ENCODE assay signal across 1 cellular context in the genomic region with DNA sequence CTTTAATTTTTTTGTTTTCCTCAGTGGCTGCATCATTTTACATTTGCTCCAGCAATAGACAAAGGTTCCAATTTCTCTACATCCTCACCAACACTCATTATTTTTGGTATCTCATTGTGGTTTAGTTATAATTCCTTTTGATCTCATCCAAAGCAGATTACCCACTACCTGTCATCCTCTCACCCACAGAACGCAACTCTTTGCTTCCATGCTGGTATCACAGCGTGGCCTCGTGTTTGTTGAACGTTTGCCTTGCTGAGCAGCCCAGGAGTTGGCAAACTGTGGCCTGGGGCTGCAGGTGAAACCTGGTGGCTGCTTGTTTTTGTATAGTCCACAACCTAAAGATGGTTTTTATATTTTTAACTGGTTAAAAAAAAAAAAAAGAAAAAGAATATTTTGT.
TF ChIP-seq lines count a peak whose summit lies in the region.

No MANE protein-coding gene starts in this region.

TF ChIP-seq in IMR-90, 13 proteins besides CTCF, POLR2A, EP300 and RAD21:
- no peak for TF ChIP-seq RCOR1 (IDR thresholded peaks at IDR 0.05; ENCODE audit: insufficient replicate concordance, low read length)
- TF ChIP-seq MAFK (IDR thresholded peaks at IDR 0.05; ENCODE audit: low read depth, low read length), result no peak
- TF ChIP-seq MXI1 (IDR thresholded peaks at IDR 0.05; ENCODE audit: borderline replicate concordance, low read depth, low read length), result no peak
- no peak for TF ChIP-seq CEBPB (IDR thresholded peaks at IDR 0.05; ENCODE audit: low read depth, low read length)
- TF ChIP-seq, protein P1, sequence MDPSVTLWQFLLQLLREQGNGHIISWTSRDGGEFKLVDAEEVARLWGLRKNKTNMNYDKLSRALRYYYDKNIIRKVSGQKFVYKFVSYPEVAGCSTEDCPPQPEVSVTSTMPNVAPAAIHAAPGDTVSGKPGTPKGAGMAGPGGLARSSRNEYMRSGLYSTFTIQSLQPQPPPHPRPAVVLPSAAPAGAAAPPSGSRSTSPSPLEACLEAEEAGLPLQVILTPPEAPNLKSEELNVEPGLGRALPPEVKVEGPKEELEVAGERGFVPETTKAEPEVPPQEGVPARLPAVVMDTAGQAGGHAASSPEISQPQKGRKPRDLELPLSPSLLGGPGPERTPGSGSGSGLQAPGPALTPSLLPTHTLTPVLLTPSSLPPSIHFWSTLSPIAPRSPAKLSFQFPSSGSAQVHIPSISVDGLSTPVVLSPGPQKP (IDR thresholded peaks at IDR 0.05; ENCODE audit: borderline replicate concordance, low read depth, low read length), result no peak
- TF ChIP-seq CHD1 (IDR thresholded peaks at IDR 0.05; ENCODE audit: low read depth, low read length), result no peak
- no peak for TF ChIP-seq BHLHE40 (IDR thresholded peaks at IDR 0.05; ENCODE audit: low read depth, low read length)
- TF ChIP-seq FOS (IDR thresholded peaks at IDR 0.05; ENCODE audit: low read depth, low read length), result no peak
- no peak for TF ChIP-seq USF2 (IDR thresholded peaks at IDR 0.05; ENCODE audit: low read depth, low read length)
- no peak for TF ChIP-seq RFX5 (IDR thresholded peaks at IDR 0.05; ENCODE audit: low read depth, low read length)
- TF ChIP-seq SMC3 (IDR thresholded peaks at IDR 0.05; ENCODE audit: low read depth, low read length), result no peak
- TF ChIP-seq NFE2L2 (IDR thresholded peaks at IDR 0.05; ENCODE audit: low read depth, low read length), result no peak
- no peak for TF ChIP-seq MAZ (IDR thresholded peaks at IDR 0.05; ENCODE audit: borderline replicate concordance, low read depth, low read length)
TF ChIP-seq in IMR-90: peak in this region for 0.
